In genomic region chr20:64069614-64070243, GRCh38 we compare ENCODE assay signal across 1 cellular context.
TF ChIP-seq lines count a peak whose summit lies in the region.

No MANE protein-coding gene starts in this region.

TF ChIP-seq in HepG2, 621 proteins besides CTCF, POLR2A, EP300 and RAD21 (continued from another document and continues in another):
- TF ChIP-seq SNAPC4 (CRISPR knock-in tag; IDR thresholded peaks at IDR 0.05) = no peak
- no peak for TF ChIP-seq ISX (CRISPR knock-in tag; conservative IDR thresholded peaks at IDR 0.05)
- TF ChIP-seq ZNF891 (CRISPR knock-in tag; IDR thresholded peaks at IDR 0.05) = no peak
- 0 out of 2 replicates have a peak, but pooled peaks have one; percentile 70 for TF ChIP-seq RELA (CRISPR knock-in tag; IDR thresholded peaks at IDR 0.05)
- no peak for TF ChIP-seq SNAPC2 (CRISPR knock-in tag; IDR thresholded peaks at IDR 0.05)
- no peak for TF ChIP-seq GTF3A (CRISPR knock-in tag; conservative IDR thresholded peaks at IDR 0.05)
- TF ChIP-seq DDIT3 (CRISPR knock-in tag; IDR thresholded peaks at IDR 0.05) = no peak
- TF ChIP-seq, protein P1, sequence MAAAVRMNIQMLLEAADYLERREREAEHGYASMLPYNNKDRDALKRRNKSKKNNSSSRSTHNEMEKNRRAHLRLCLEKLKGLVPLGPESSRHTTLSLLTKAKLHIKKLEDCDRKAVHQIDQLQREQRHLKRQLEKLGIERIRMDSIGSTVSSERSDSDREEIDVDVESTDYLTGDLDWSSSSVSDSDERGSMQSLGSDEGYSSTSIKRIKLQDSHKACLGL (CRISPR knock-in tag; IDR thresholded peaks at IDR 0.05) = peak; percentile 79
- TF ChIP-seq GATAD1 (CRISPR knock-in tag; IDR thresholded peaks at IDR 0.05) = peak; percentile 54; the same call in 1 of the 2 replicates
- no peak for TF ChIP-seq CHD2 (IDR thresholded peaks at IDR 0.05; ENCODE audit: low read depth, low read length)
- no peak for TF ChIP-seq GTF2F1 (IDR thresholded peaks at IDR 0.05; ENCODE audit: low read length)
- TF ChIP-seq NAIF1 (CRISPR knock-in tag; IDR thresholded peaks at IDR 0.05; ENCODE audit: borderline replicate concordance) = no peak
- TF ChIP-seq TFAP4 (IDR thresholded peaks at IDR 0.05; ENCODE audit: borderline replicate concordance, low read depth) = peak; percentile 85
- no peak for TF ChIP-seq ZNF430 (CRISPR knock-in tag; IDR thresholded peaks at IDR 0.05)
- TF ChIP-seq MAF1 (CRISPR knock-in tag; IDR thresholded peaks at IDR 0.05; ENCODE audit: borderline replicate concordance) = no peak
- no peak for TF ChIP-seq ZBTB20 (CRISPR knock-in tag; IDR thresholded peaks at IDR 0.05; ENCODE audit: borderline replicate concordance, low read depth)
- TF ChIP-seq ZNF34 (CRISPR knock-in tag; IDR thresholded peaks at IDR 0.05; ENCODE audit: borderline replicate concordance) = no peak
- TF ChIP-seq SP2 (CRISPR knock-in tag; IDR thresholded peaks at IDR 0.05) = no peak; the same call in 1 of the 2 replicates
- no peak for TF ChIP-seq ZBTB8A (CRISPR knock-in tag; IDR thresholded peaks at IDR 0.05; ENCODE audit: borderline replicate concordance, low read depth)
- no peak for TF ChIP-seq ELF4 (CRISPR knock-in tag; IDR thresholded peaks at IDR 0.05; ENCODE audit: borderline replicate concordance)
- no peak for TF ChIP-seq ZNF143 (CRISPR knock-in tag; IDR thresholded peaks at IDR 0.05)
- TF ChIP-seq FOXK2 (IDR thresholded peaks at IDR 0.05) = no peak
- TF ChIP-seq NR2F6 (IDR thresholded peaks at IDR 0.05) = peak; percentile 45; the same call in 1 of the 2 replicates
- peak; percentile 72 for TF ChIP-seq NR2F6 (CRISPR knock-in tag; IDR thresholded peaks at IDR 0.05)
- TF ChIP-seq HBP1 (CRISPR knock-in tag; IDR thresholded peaks at IDR 0.05; ENCODE audit: low read depth) = no peak
- no peak for TF ChIP-seq KDM3A (CRISPR knock-in tag; IDR thresholded peaks at IDR 0.05; ENCODE audit: low read depth)
- TF ChIP-seq NR0B2 (CRISPR knock-in tag; IDR thresholded peaks at IDR 0.05) = peak; percentile 51; the same call in 1 of the 2 replicates
- no peak for TF ChIP-seq SRSF4 (IDR thresholded peaks at IDR 0.05; ENCODE audit: low read depth, low read length, poor library complexity, severe bottlenecking)
- no peak for TF ChIP-seq ZNF318 (CRISPR knock-in tag; IDR thresholded peaks at IDR 0.05)
- TF ChIP-seq, protein P2, sequence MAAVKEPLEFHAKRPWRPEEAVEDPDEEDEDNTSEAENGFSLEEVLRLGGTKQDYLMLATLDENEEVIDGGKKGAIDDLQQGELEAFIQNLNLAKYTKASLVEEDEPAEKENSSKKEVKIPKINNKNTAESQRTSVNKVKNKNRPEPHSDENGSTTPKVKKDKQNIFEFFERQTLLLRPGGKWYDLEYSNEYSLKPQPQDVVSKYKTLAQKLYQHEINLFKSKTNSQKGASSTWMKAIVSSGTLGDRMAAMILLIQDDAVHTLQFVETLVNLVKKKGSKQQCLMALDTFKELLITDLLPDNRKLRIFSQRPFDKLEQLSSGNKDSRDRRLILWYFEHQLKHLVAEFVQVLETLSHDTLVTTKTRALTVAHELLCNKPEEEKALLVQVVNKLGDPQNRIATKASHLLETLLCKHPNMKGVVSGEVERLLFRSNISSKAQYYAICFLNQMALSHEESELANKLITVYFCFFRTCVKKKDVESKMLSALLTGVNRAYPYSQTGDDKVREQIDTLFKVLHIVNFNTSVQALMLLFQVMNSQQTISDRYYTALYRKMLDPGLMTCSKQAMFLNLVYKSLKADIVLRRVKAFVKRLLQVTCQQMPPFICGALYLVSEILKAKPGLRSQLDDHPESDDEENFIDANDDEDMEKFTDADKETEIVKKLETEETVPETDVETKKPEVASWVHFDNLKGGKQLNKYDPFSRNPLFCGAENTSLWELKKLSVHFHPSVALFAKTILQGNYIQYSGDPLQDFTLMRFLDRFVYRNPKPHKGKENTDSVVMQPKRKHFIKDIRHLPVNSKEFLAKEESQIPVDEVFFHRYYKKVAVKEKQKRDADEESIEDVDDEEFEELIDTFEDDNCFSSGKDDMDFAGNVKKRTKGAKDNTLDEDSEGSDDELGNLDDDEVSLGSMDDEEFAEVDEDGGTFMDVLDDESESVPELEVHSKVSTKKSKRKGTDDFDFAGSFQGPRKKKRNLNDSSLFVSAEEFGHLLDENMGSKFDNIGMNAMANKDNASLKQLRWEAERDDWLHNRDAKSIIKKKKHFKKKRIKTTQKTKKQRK (IDR thresholded peaks at IDR 0.05; ENCODE audit: low read length) = no peak
- TF ChIP-seq, protein P3, sequence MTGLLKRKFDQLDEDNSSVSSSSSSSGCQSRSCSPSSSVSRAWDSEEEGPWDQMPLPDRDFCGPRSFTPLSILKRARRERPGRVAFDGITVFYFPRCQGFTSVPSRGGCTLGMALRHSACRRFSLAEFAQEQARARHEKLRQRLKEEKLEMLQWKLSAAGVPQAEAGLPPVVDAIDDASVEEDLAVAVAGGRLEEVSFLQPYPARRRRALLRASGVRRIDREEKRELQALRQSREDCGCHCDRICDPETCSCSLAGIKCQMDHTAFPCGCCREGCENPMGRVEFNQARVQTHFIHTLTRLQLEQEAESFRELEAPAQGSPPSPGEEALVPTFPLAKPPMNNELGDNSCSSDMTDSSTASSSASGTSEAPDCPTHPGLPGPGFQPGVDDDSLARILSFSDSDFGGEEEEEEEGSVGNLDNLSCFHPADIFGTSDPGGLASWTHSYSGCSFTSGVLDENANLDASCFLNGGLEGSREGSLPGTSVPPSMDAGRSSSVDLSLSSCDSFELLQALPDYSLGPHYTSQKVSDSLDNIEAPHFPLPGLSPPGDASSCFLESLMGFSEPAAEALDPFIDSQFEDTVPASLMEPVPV (CRISPR knock-in tag; IDR thresholded peaks at IDR 0.05) = no peak
- no peak for TF ChIP-seq PHB2 (IDR thresholded peaks at IDR 0.05; ENCODE audit: partially characterized antibody)
- TF ChIP-seq, protein P4, sequence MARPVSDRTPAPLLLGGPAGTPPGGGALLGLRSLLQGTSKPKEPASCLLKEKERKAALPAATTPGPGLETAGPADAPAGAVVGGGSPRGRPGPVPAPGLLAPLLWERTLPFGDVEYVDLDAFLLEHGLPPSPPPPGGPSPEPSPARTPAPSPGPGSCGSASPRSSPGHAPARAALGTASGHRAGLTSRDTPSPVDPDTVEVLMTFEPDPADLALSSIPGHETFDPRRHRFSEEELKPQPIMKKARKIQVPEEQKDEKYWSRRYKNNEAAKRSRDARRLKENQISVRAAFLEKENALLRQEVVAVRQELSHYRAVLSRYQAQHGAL (CRISPR knock-in tag; IDR thresholded peaks at IDR 0.05; ENCODE audit: not compliant biosample characterization) = no peak
- no peak for TF ChIP-seq NKX3-1 (CRISPR knock-in tag; IDR thresholded peaks at IDR 0.05)
